In genomic region chr17:50495918-50496317, GRCh38 we compare ENCODE assay signal across 27 cellular contexts. TPM values are rescaled to one million over a fixed set of nuclear protein-coding genes. Genes with fewer than 3 reads are reported as not detected.
DNase-seq lines count a peak whose midpoint lies in the region; ATAC-seq and TF ChIP-seq lines count a peak whose summit lies in the region.
"Had no signal": no experiment of that assay in that cellular context is flagged by ENCODE, and none has a peak within 500 bp of the region (broad histone marks: within the 10 kb centered on the region; RNA-seq: fewer than 3 reads in every experiment).

No MANE protein-coding gene starts in this region.

- dilution Hi-C loops in mammary epithelial cell (cut with HindIII; ENCODE audit: low sequenced_read_pairs), result no loop called here

- no peak overlapping the region for H2AFZ ChIP-seq in GM23248
- no peak overlapping the region for H2AFZ ChIP-seq in mammary epithelial cell (ENCODE audit: low read depth, low read length)

- no peaks in the 10 kb centered on the region for H3K27me3 ChIP-seq in GM23248 (replicated peaks; ENCODE audit: insufficient read depth)
- H3K27me3 ChIP-seq in RWPE2 (ENCODE audit: insufficient read depth, poor library complexity, severe bottlenecking), result no peaks in the 10 kb centered on the region
- no peaks in the 10 kb centered on the region for H3K27me3 ChIP-seq in mammary epithelial cell (ENCODE audit: insufficient read depth, low read length)
- H3K27me3 ChIP-seq: esophagus squamous epithelium, spleen, testis, vagina had no signal

- H3K9me3 ChIP-seq in GM23248 (ENCODE audit: low read depth) (no peaks in the 10 kb centered on the region), RWPE2 (ENCODE audit: severe bottlenecking) (no peaks in the 10 kb centered on the region), mammary epithelial cell (replicated peaks; ENCODE audit: insufficient read depth, low read length) (no peaks in the 10 kb centered on the region)
- H3K9me3 ChIP-seq: esophagus squamous epithelium, spleen, testis, vagina had no signal

- in situ Hi-C loops in GM23248 (cut with MboI) (loop anchor here (25.0 kb wide), 1 partner anchor 91 kb away; no protein-coding TSS in a partner anchor), mammary epithelial cell (cut with MboI; ENCODE audit: low sequenced_read_pairs in 2 of 2) (loop anchor here in 1 of 2 donors (25.0 kb wide), 1 partner anchor 284 kb away; the partner anchor contains the start of gene COL1A1)

- ATAC-seq in RWPE2 (ENCODE audit: low read depth), result peak; percentile 38; the same call in 1 of the 3 replicates
- ATAC-seq in HG02938 (IDR thresholded peaks at IDR 0.05; ENCODE audit: unreplicated experiment), result no peak
- ATAC-seq: activated CD4-positive, CD25-positive, alpha-beta regulatory T cell treated with anti-CD3 and anti-CD28 coated beads, Interleukin-2, amount 50 U/mL, for 24 hours; activated naive CD8-positive, alpha-beta T cell treated with anti-CD3 and anti-CD28 coated beads, Interleukin-2, amount 50 U/mL, for 24 hours; effector memory CD8-positive, alpha-beta T cell; Right ventricle myocardium inferior had no signal

- peaks cover 8% of the 10 kb centered on the region; the same call in 1 of the 2 replicates for H3K4me1 ChIP-seq in GM23248 (ENCODE audit: insufficient read depth)
- no peaks in the 10 kb centered on the region for H3K4me1 ChIP-seq in RWPE2 (ENCODE audit: insufficient read depth, poor library complexity, severe bottlenecking)
- peaks cover 12% of the 10 kb centered on the region for H3K4me1 ChIP-seq in mammary epithelial cell (ENCODE audit: insufficient read depth, low read length)
- H3K4me1 ChIP-seq: spleen, testis, vagina had no signal

- BruUV-seq in mammary epithelial cell (replicated peaks; lab: Mats Ljungman, UMichigan), result no TSS peak

- 64 to 71% methylated on average over 8 of the region's 8 CpGs for WGBS in GM23248 (ENCODE audit: low coverage in 1 of 2, low lambda C conversion rate in 2 of 2, missing lambda C conversion rate in 2 of 2), 2 experiments
- WGBS in mammary epithelial cell (ENCODE audit: low coverage, missing lambda C conversion rate), result 82% methylated on average over 7 of the region's 8 CpGs

- H3K36me3 ChIP-seq in GM23248 (ENCODE audit: low read depth) (no peaks in the 10 kb centered on the region), RWPE2 (ENCODE audit: low read depth) (no peaks in the 10 kb centered on the region), mammary epithelial cell (ENCODE audit: insufficient read depth, low read length) (no peaks in the 10 kb centered on the region)
- H3K36me3 ChIP-seq: esophagus squamous epithelium, spleen, vagina had no signal

- intact Hi-C loops in mammary epithelial cell (cut with micrococcal nuclease), result no loop called here

- no peaks in the 10 kb centered on the region for H3K79me2 ChIP-seq in GM23248 (ENCODE audit: insufficient read depth)
- no peaks in the 10 kb centered on the region for H3K79me2 ChIP-seq in mammary epithelial cell (ENCODE audit: insufficient read depth, low read length)

- H3K4me3 ChIP-seq in GM23248 (no peak overlapping the region), RWPE2 (ENCODE audit: severe bottlenecking) (no peak overlapping the region), mammary epithelial cell (replicated peaks in 1 of 3; ENCODE audit: insufficient read depth in 1 of 3, low read depth in 2 of 3, low read length in 3 of 3) (no peak overlapping the region)
- H3K4me3 ChIP-seq: esophagus squamous epithelium, spleen, testis, vagina had no signal

- H3K9ac ChIP-seq in GM23248 (no peak overlapping the region), mammary epithelial cell (ENCODE audit: insufficient read depth, low read length) (no peak overlapping the region)
- H3K9ac ChIP-seq: KMS-11 had no signal

- H3K27ac ChIP-seq in GM23248 (no peak overlapping the region), RWPE2 (ENCODE audit: poor library complexity, severe bottlenecking) (no peak overlapping the region), mammary epithelial cell (ENCODE audit: insufficient read depth, low read depth, low read length) (no peak overlapping the region)
- H3K27ac ChIP-seq: esophagus squamous epithelium, KMS-11, spleen, testis, vagina had no signal

- TF ChIP-seq CTCF in RWPE2 (IDR thresholded peaks at IDR 0.05; ENCODE audit: poor library complexity, severe bottlenecking), result no peak
- no peak for TF ChIP-seq CTCF in mammary epithelial cell (conservative IDR thresholded peaks at IDR 0.05 in 1 of 2, IDR thresholded peaks at IDR 0.05 in 1 of 2; ENCODE audit: extremely low read depth in 1 of 2, insufficient read depth in 1 of 2, low read depth in 1 of 2, low read length in 2 of 2)

- H3K4me2 ChIP-seq in GM23248 (ENCODE audit: unreplicated experiment), result no peak overlapping the region
- H3K4me2 ChIP-seq in mammary epithelial cell (ENCODE audit: insufficient read depth, low read depth, low read length), result no peak overlapping the region
- H3K4me2 ChIP-seq: KMS-11 had no signal

- H4K20me1 ChIP-seq in GM23248 (ENCODE audit: insufficient read depth) (no peaks in the 10 kb centered on the region), mammary epithelial cell (ENCODE audit: insufficient read depth, low read length) (no peaks in the 10 kb centered on the region)

- DNase-seq in GM23248 (peak; percentile 54), RWPE2 (ENCODE audit: low spot score) (no peak), fibroblast of peridontal ligament (ENCODE audit: extremely low read depth) (peak; percentile 27), mammary epithelial cell (no peak), DMS114 treated with DMSO at 0.1 percent for 48 hours (lab: John Stamatoyannopoulos, UW; ENCODE audit: unreplicated experiment) (no peak)
- DNase-seq: activated CD4-positive, alpha-beta memory T cell treated with anti-CD3 and anti-CD28 coated beads, Interleukin-2, amount 10 ng/mL, durations not matched to agents 7 days and 5 days; activated effector memory CD4-positive, alpha-beta T cell treated with anti-CD3 and anti-CD28 coated beads, Interleukin-2, amount 50 U/mL, for 16 hours; activated naive CD8-positive, alpha-beta T cell treated with anti-CD3 and anti-CD28 coated beads, Interleukin-2, amount 50 U/mL, for 24 hours; C1 segment of cervical spinal cord; effector memory CD8-positive, alpha-beta T cell; esophagus squamous epithelium; H9; NCI-H187; NCI-H748 treated with DMSO at 0.1 percent for 48 hours; occipital lobe; spleen; stimulated activated CD4-positive, alpha-beta T cell treated with anti-CD3 and anti-CD28 coated beads, Interleukin-4, amount 100 ng/mL, for 1 hour; stimulated activated naive CD4-positive, alpha-beta T cell; testis had no signal

- H3F3A ChIP-seq in GM23248 (ENCODE audit: insufficient read depth), result no peaks in the 10 kb centered on the region

- no peaks in the 10 kb centered on the region for H3K9me2 ChIP-seq in GM23248 (ENCODE audit: insufficient read depth)

- CTCF ChIA-PET in mammary epithelial cell (lab: Charles Lee; ENCODE audit: low non-redundant PET), result no interaction called here

RNA-seq across cellular contexts. Expression of gene MYCBPAP, which starts 12.3 kb away (rescaled TPM):
- 0.32 and 0.89 TPM in 2 replicates for total RNA-seq in GM23248 (2014; rRNA removed; shearing (Covaris generic))
- polyA plus RNA-seq in GM23248 (2016; fragmentation: Nextera tagmentation; extraction: Ambion mirVana) (0.79 and 1.4 TPM in 2 replicates), mammary epithelial cell (4.5 TPM)
- total RNA-seq in mammary epithelial cell, result 1 to 10 TPM in 1 of 2 donors, under 1 TPM in 1; 0.50 to 9.6 TPM
- not detected for polyA minus RNA-seq in mammary epithelial cell
- total RNA-seq: vagina had no signal

RNA-seq across cellular contexts. Expression of gene RSAD1, which starts 17.3 kb away (rescaled TPM):
- total RNA-seq in GM23248 (2014; rRNA removed; shearing (Covaris generic)), result 19.3 and 19.8 TPM in 2 replicates
- polyA plus RNA-seq in GM23248 (2016; fragmentation: Nextera tagmentation; extraction: Ambion mirVana) (22.4 and 23.9 TPM in 2 replicates), mammary epithelial cell (18.8 TPM)
- total RNA-seq in mammary epithelial cell, result 10 to 100 TPM; 17.2 to 29.9 TPM
- 33.2 TPM for polyA minus RNA-seq in mammary epithelial cell

RNA-seq across cellular contexts. Expression of gene CHAD, which starts 27.2 kb away (rescaled TPM):
- not detected in 2 replicates for total RNA-seq in GM23248 (2014; rRNA removed; shearing (Covaris generic))
- not detected in 2 replicates for polyA plus RNA-seq in GM23248 (2016; fragmentation: Nextera tagmentation; extraction: Ambion mirVana)
- not detected for total RNA-seq in mammary epithelial cell
- not detected for polyA plus RNA-seq in mammary epithelial cell
- polyA minus RNA-seq in mammary epithelial cell, result not detected
- total RNA-seq: activated CD4-positive, alpha-beta memory T cell treated with anti-CD3 and anti-CD28 coated beads, Interleukin-2, amount 10 ng/mL, durations not matched to agents 7 days and 5 days; Daoy; glomerular endothelial cell; occipital lobe; renal cortical epithelial cell; vagina had no signal
- polyA plus RNA-seq: spleen had no signal

RNA-seq across cellular contexts. Expression of gene EPN3, which starts 36.6 kb away (rescaled TPM):
- not detected in 2 replicates for total RNA-seq in GM23248 (2014; rRNA removed; shearing (Covaris generic))
- 0.13 TPM in 1 of 2 replicates, not detected in the other for polyA plus RNA-seq in GM23248 (2016; fragmentation: Nextera tagmentation; extraction: Ambion mirVana)
- 10 to 100 TPM; 12.2 to 70.7 TPM for total RNA-seq in mammary epithelial cell
- polyA plus RNA-seq in mammary epithelial cell, result 101 TPM
- polyA minus RNA-seq in mammary epithelial cell, result 151 TPM
- total RNA-seq: activated CD4-positive, alpha-beta memory T cell treated with anti-CD3 and anti-CD28 coated beads, Interleukin-2, amount 10 ng/mL, durations not matched to agents 7 days and 5 days; Daoy; spleen had no signal

RNA-seq across cellular contexts. Expression of gene SPATA20, which starts 51.1 kb away (rescaled TPM):
- 146 TPM in 2 replicates for total RNA-seq in GM23248 (2014; rRNA removed; shearing (Covaris generic))
- polyA plus RNA-seq in GM23248 (2016; fragmentation: Nextera tagmentation; extraction: Ambion mirVana), result 89.9 and 91.2 TPM in 2 replicates
- 10 to 100 TPM; 65.6 to 79.9 TPM for total RNA-seq in mammary epithelial cell
- 28.9 TPM for polyA plus RNA-seq in mammary epithelial cell
- 24.6 TPM for polyA minus RNA-seq in mammary epithelial cell

Comparison
In these comparisons a context has a peak if more than half of its experiments do, and no peak if none do; other contexts are left out.
1. DNase-seq: peak in GM23248 (single experiment) and fibroblast of peridontal ligament (single experiment); none in RWPE2 (single experiment), mammary epithelial cell (single experiment) and DMS114 treated with DMSO at 0.1 percent for 48 hours (single experiment).